ENCODE assay signal across 8 cellular contexts in genomic region chr6:170605860-170606259, GRCh38.
"Had no signal": no experiment of that assay in that cellular context is flagged by ENCODE, and none has a peak within 500 bp of the region (broad histone marks: within the 10 kb centered on the region; RNA-seq: fewer than 3 reads in every experiment).

No MANE protein-coding gene starts in this region.

- H3K9ac ChIP-seq: KMS-11 had no signal

- H3K4me1 Mint-ChIP-seq: IgD-negative memory B cell had no signal

- H3K27ac ChIP-seq: HL-60, KMS-11 had no signal

- H3K27ac Mint-ChIP-seq: IgD-negative memory B cell had no signal

- H3K4me3 Mint-ChIP-seq: IgD-negative memory B cell had no signal

- ATAC-seq: HepG2 had no signal

- DNase-seq: IMR-90, KBM-7, KG1 had no signal

- H3K4me2 ChIP-seq: KMS-11 had no signal

- FAIRE-seq: HepG2, HTR-8/SVneo had no signal

- H3K9me3 Mint-ChIP-seq: IgD-negative memory B cell had no signal
